ENCODE assay signal across 1 cellular context in genomic region chr5:138180183-138180782, GRCh38.
TF ChIP-seq lines count a peak whose summit lies in the region.

No MANE protein-coding gene starts in this region.

TF ChIP-seq in HepG2, 621 proteins besides CTCF, POLR2A, EP300 and RAD21 (continues in another document):
- TF ChIP-seq MYC (CRISPR knock-in tag; IDR thresholded peaks at IDR 0.05; ENCODE audit: borderline replicate concordance): no peak
- TF ChIP-seq ZMAT5 (CRISPR knock-in tag; IDR thresholded peaks at IDR 0.05; ENCODE audit: borderline replicate concordance, low read depth): no peak
- TF ChIP-seq ZNF576 (CRISPR knock-in tag; IDR thresholded peaks at IDR 0.05): no peak
- TF ChIP-seq MED13 (CRISPR knock-in tag; IDR thresholded peaks at IDR 0.05): no peak
- no peak for TF ChIP-seq ZBTB20 (CRISPR knock-in tag; IDR thresholded peaks at IDR 0.05; ENCODE audit: borderline replicate concordance, low read depth)
- no peak for TF ChIP-seq ZBTB46 (CRISPR knock-in tag; IDR thresholded peaks at IDR 0.05; ENCODE audit: borderline replicate concordance)
- 0 out of 2 replicates have a peak, but pooled peaks have one; percentile 31 for TF ChIP-seq MIXL1 (CRISPR knock-in tag; IDR thresholded peaks at IDR 0.05)
- TF ChIP-seq NONO (IDR thresholded peaks at IDR 0.05): no peak
- TF ChIP-seq NONO (CRISPR knock-in tag; conservative IDR thresholded peaks at IDR 0.05): no peak
- TF ChIP-seq MAF1 (CRISPR knock-in tag; IDR thresholded peaks at IDR 0.05; ENCODE audit: borderline replicate concordance): no peak
- peak; percentile 62 for TF ChIP-seq SAP130 (CRISPR knock-in tag; IDR thresholded peaks at IDR 0.05; ENCODE audit: low read depth)
- no peak for TF ChIP-seq ZNF639 (CRISPR knock-in tag; conservative IDR thresholded peaks at IDR 0.05)
- no peak for TF ChIP-seq ZNF512 (CRISPR knock-in tag; IDR thresholded peaks at IDR 0.05)
- TF ChIP-seq CEBPG (CRISPR knock-in tag; IDR thresholded peaks at IDR 0.05): peak; percentile 63
- no peak for TF ChIP-seq NFYB (CRISPR knock-in tag; IDR thresholded peaks at IDR 0.05)
- no peak for TF ChIP-seq MBNL3 (CRISPR knock-in tag; conservative IDR thresholded peaks at IDR 0.05)
- no peak for TF ChIP-seq ZNF326 (CRISPR knock-in tag; IDR thresholded peaks at IDR 0.05; ENCODE audit: borderline replicate concordance)
- no peak for TF ChIP-seq ADNP (CRISPR knock-in tag; IDR thresholded peaks at IDR 0.05)
- no peak for TF ChIP-seq SMARCC2 (IDR thresholded peaks at IDR 0.05)
- 0 out of 2 replicates have a peak, but pooled peaks have one; percentile 25 for TF ChIP-seq GATAD1 (CRISPR knock-in tag; IDR thresholded peaks at IDR 0.05)
- peak; percentile 31; the same call in 1 of the 2 replicates for TF ChIP-seq ARID4A (CRISPR knock-in tag; IDR thresholded peaks at IDR 0.05; ENCODE audit: borderline replicate concordance)
- no peak for TF ChIP-seq PHF8 (CRISPR knock-in tag; IDR thresholded peaks at IDR 0.05)
- no peak for TF ChIP-seq ZMYM2 (CRISPR knock-in tag; IDR thresholded peaks at IDR 0.05)
- no peak for TF ChIP-seq ZNF766 (CRISPR knock-in tag; IDR thresholded peaks at IDR 0.05; ENCODE audit: borderline replicate concordance)
- no peak for TF ChIP-seq AGO1 (IDR thresholded peaks at IDR 0.05; ENCODE audit: low read depth, low read length, poor library complexity, severe bottlenecking)
- 0 out of 2 replicates have a peak, but pooled peaks have one; percentile 17 for TF ChIP-seq MXD4 (CRISPR knock-in tag; IDR thresholded peaks at IDR 0.05)
- no peak for TF ChIP-seq TP53 (CRISPR knock-in tag; conservative IDR thresholded peaks at IDR 0.05)
- peak; percentile 60 for TF ChIP-seq TEAD3 (CRISPR knock-in tag; optimal IDR thresholded peaks at IDR 0.05; ENCODE audit: borderline replicate concordance)
- TF ChIP-seq CEBPB (IDR thresholded peaks at IDR 0.05; ENCODE audit: borderline replicate concordance, low read depth, low read length): peak; percentile 62; the same call in 1 of the 2 replicates
- TF ChIP-seq ZNF232 (CRISPR knock-in tag; IDR thresholded peaks at IDR 0.05; ENCODE audit: borderline replicate concordance): no peak
- TF ChIP-seq AFF4 (CRISPR knock-in tag; IDR thresholded peaks at IDR 0.05): no peak
- no peak for TF ChIP-seq TARDBP (CRISPR knock-in tag; IDR thresholded peaks at IDR 0.05)
- TF ChIP-seq STAG1 (CRISPR knock-in tag; IDR thresholded peaks at IDR 0.05): peak; percentile 91
- TF ChIP-seq SMC3 (IDR thresholded peaks at IDR 0.05; ENCODE audit: low read length): peak; percentile 57
- TF ChIP-seq ZNF263 (CRISPR knock-in tag; IDR thresholded peaks at IDR 0.05): no peak
- 0 out of 2 replicates have a peak, but pooled peaks have one; percentile 19 for TF ChIP-seq THAP11 (CRISPR knock-in tag; IDR thresholded peaks at IDR 0.05)
- no peak for TF ChIP-seq TBX2 (CRISPR knock-in tag; IDR thresholded peaks at IDR 0.05; ENCODE audit: borderline replicate concordance)
- TF ChIP-seq ZNF569 (CRISPR knock-in tag; IDR thresholded peaks at IDR 0.05; ENCODE audit: borderline replicate concordance): no peak
- no peak for TF ChIP-seq GTF3A (CRISPR knock-in tag; conservative IDR thresholded peaks at IDR 0.05)
- TF ChIP-seq HOXA9 (CRISPR knock-in tag; IDR thresholded peaks at IDR 0.05; ENCODE audit: borderline replicate concordance): no peak
- no peak for TF ChIP-seq ZNF841 (CRISPR knock-in tag; IDR thresholded peaks at IDR 0.05; ENCODE audit: borderline replicate concordance)
- no peak for TF ChIP-seq TAF15 (IDR thresholded peaks at IDR 0.05; ENCODE audit: low read depth, low read length, poor library complexity, severe bottlenecking)
- TF ChIP-seq ZNF225 (CRISPR knock-in tag; IDR thresholded peaks at IDR 0.05): no peak
- TF ChIP-seq YEATS4 (CRISPR knock-in tag; IDR thresholded peaks at IDR 0.05; ENCODE audit: borderline replicate concordance): no peak
- TF ChIP-seq DMAP1 (CRISPR knock-in tag; IDR thresholded peaks at IDR 0.05): no peak
- TF ChIP-seq ARID3A (IDR thresholded peaks at IDR 0.05; ENCODE audit: low read depth, low read length): peak; percentile 83
- no peak for TF ChIP-seq ZNF441 (CRISPR knock-in tag; IDR thresholded peaks at IDR 0.05; ENCODE audit: borderline replicate concordance)
- TF ChIP-seq FOXA1 (IDR thresholded peaks at IDR 0.05): no peak
- TF ChIP-seq FOXA1 (CRISPR knock-in tag; IDR thresholded peaks at IDR 0.05): peak; percentile 29; the same call in 1 of the 2 replicates
- TF ChIP-seq ETS1 (CRISPR knock-in tag; IDR thresholded peaks at IDR 0.05): no peak
